In genomic region chr17:58577696-58578095, GRCh38 we compare ENCODE assay signal across 8 cellular contexts.
DNase-seq lines count a peak whose midpoint lies in the region; ATAC-seq and TF ChIP-seq lines count a peak whose summit lies in the region.

No MANE protein-coding gene starts in this region.

- peaks cover 7% of the 10 kb centered on the region for H3K4me1 ChIP-seq in adipocyte (ENCODE audit: control insufficient read depth, insufficient read depth, low read length)

- no peak overlapping the region for H3K4me3 ChIP-seq in adipocyte (ENCODE audit: low read length)

- H3K9ac ChIP-seq in adipocyte (ENCODE audit: low read length) = no peak overlapping the region

- intact Hi-C loops in left ventricle myocardium superior (cut with micrococcal nuclease) = no loop called here

- DNase-seq in COR-L47 (lab: John Stamatoyannopoulos, UW) (peak; percentile 38), HuH-7 (ENCODE audit: low spot score) (peak; percentile 28), adipocyte (ENCODE audit: low read depth) (peak; percentile 82), left ventricle myocardium superior (peak; percentile 62), smooth muscle cell of the brain vasculature (ENCODE audit: low read depth, low spot score) (peak; percentile 28)

- H3K27me3 ChIP-seq in adipocyte (replicated peaks; ENCODE audit: control insufficient read depth, insufficient read depth, low read length) = peaks cover 4% of the 10 kb centered on the region

- no peaks in the 10 kb centered on the region for H3K36me3 ChIP-seq in adipocyte (ENCODE audit: control insufficient read depth, insufficient read depth, low read length, severe bottlenecking)

- ATAC-seq in SK-N-SH treated with all-trans-retinoic acid at 6 μM for 48 hours (peak; percentile 82), left ventricle myocardium superior (peak; percentile 46), HG03442 (IDR thresholded peaks at IDR 0.05; ENCODE audit: unreplicated experiment) (no peak), GM21576 (IDR thresholded peaks at IDR 0.05; ENCODE audit: unreplicated experiment) (no peak)

- no peaks in the 10 kb centered on the region for H3K9me3 ChIP-seq in adipocyte (ENCODE audit: control insufficient read depth, low read length)

TF ChIP-seq in SK-N-SH treated with all-trans-retinoic acid at 6 μM for 48 hours, 23 proteins besides CTCF, POLR2A, EP300 and RAD21:
- no peak for TF ChIP-seq ZNF70 (CRISPR knock-in tag; IDR thresholded peaks at IDR 0.05)
- no peak for TF ChIP-seq TCF4 (CRISPR knock-in tag; IDR thresholded peaks at IDR 0.05; ENCODE audit: borderline replicate concordance)
- no peak for TF ChIP-seq ISL1 (CRISPR knock-in tag; IDR thresholded peaks at IDR 0.05)
- no peak for TF ChIP-seq ZNF8 (CRISPR knock-in tag; IDR thresholded peaks at IDR 0.05)

Comparison
In these comparisons a context has a peak if more than half of its experiments do, and no peak if none do; other contexts are left out.
1. DNase-seq: peak in every context shown above with its lines; median percentile 82 in adipocyte; 62 in left ventricle myocardium superior; 38 in COR-L47; 28 in HuH-7; 28 in smooth muscle cell of the brain vasculature.
2. ATAC-seq: peak in SK-N-SH treated with all-trans-retinoic acid at 6 μM for 48 hours (single experiment) and left ventricle myocardium superior (single experiment); none in HG03442 (single experiment) and GM21576 (single experiment).